ENCODE assay signal across 21 cellular contexts in the genomic region with DNA sequence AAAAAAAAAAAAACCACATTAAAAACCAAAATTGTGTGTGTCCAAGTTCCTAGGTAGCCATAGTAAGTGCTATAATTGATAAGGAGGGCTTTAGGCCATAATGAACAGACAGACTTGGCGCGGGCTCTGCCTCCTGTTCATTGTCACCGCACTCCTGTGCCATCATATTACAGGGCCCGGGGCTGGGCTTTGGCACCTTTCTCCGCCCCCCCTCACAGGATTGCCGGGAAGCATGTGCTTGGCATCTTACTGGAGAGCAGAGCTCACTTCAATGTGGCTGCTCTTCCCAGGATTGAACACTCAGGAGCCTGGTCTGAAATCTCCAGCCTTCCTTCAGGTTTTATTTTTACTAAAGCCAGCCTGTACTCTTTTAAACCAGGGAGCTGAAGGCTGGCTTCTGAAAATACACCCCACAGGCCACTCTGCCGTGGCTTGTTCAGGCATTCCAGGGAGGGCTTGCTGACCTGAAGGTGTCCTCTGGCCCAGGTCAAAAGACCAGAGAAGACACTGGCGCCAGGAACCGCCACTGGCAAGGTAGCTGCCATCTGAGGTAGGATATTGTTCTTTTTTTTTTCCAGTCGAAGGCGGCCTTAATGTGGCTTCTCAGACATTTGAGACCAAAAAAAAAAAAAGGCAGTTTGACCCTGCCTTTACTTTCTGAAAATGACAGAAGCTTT. TPM values are rescaled to one million over a fixed set of nuclear protein-coding genes. Genes with fewer than 3 reads are reported as not detected.
DNase-seq lines count a peak whose midpoint lies in the region; ATAC-seq lines count a peak whose summit lies in the region.
"Had no signal": no experiment of that assay in that cellular context is flagged by ENCODE, and none has a peak within 500 bp of the region (broad histone marks: within the 10 kb centered on the region; RNA-seq: fewer than 3 reads in every experiment).

No MANE protein-coding gene starts in this region.

- no peaks in the 10 kb centered on the region for H3K9me3 Mint-ChIP-seq in stimulated activated naive CD8-positive, alpha-beta T cell treated with anti-CD3 and anti-CD28 coated beads, Interleukin-15, amount 100 ng/mL, for 72 hours
- H3K9me3 Mint-ChIP-seq: activated T-helper 2 cell treated with anti-CD3 and anti-CD28 coated beads, Interferon-gamma antibody, Interleukin-2, Interleukin-4, amounts not matched to agents 10 μg/mL and 5 μg/mL and 100 μg/mL, durations not matched to agents 14 hours and 24 hours and 36 hours; nephron had no signal

- peak overlapping the region; percentile 92 for H3K9ac ChIP-seq in adipocyte (ENCODE audit: low read length)
- no peak overlapping the region for H3K9ac ChIP-seq in stomach smooth muscle (ENCODE audit: low read length in 2 of 2)

- H3K27ac Mint-ChIP-seq in stimulated activated naive CD8-positive, alpha-beta T cell treated with anti-CD3 and anti-CD28 coated beads, Interleukin-15, amount 100 ng/mL, for 72 hours, result no peak overlapping the region
- H3K27ac Mint-ChIP-seq: activated CD8-positive, alpha-beta T cell treated with anti-CD3 and anti-CD28 coated beads, Interleukin-2, amount 10 ng/mL, durations not matched to agents 7 days and 5 days; activated T-helper 2 cell treated with anti-CD3 and anti-CD28 coated beads, Interferon-gamma antibody, Interleukin-2, Interleukin-4, amounts not matched to agents 10 μg/mL and 5 μg/mL and 100 μg/mL, durations not matched to agents 14 hours and 24 hours and 36 hours had no signal

- H3K4me3 Mint-ChIP-seq in stimulated activated naive CD8-positive, alpha-beta T cell treated with anti-CD3 and anti-CD28 coated beads, Interleukin-15, amount 100 ng/mL, for 72 hours, result no peak overlapping the region
- H3K4me3 Mint-ChIP-seq: activated CD8-positive, alpha-beta T cell treated with anti-CD3 and anti-CD28 coated beads, Interleukin-2, amount 10 ng/mL, durations not matched to agents 7 days and 5 days; nephron had no signal

- intact Hi-C loops in Right ventricle myocardium inferior (cut with DNase I), result loop anchor here (2.0 to 5.0 kb wide), 2 partner anchors 39 to 49 kb away; a partner anchor contains a TSS

- H3K27me3 ChIP-seq in adipocyte (replicated peaks; ENCODE audit: control insufficient read depth, insufficient read depth, low read length), result no peaks in the 10 kb centered on the region
- no peaks in the 10 kb centered on the region for H3K27me3 ChIP-seq in stomach smooth muscle (ENCODE audit: control insufficient read depth in 1 of 2, insufficient read depth in 2 of 2, low read length in 2 of 2)

- H3K9me3 ChIP-seq in adipocyte (ENCODE audit: control insufficient read depth, low read length) (no peaks in the 10 kb centered on the region), stomach smooth muscle (ENCODE audit: control insufficient read depth in 2 of 2, low read length in 2 of 2) (no peaks in the 10 kb centered on the region)

- DNase-seq in adipocyte (ENCODE audit: low read depth) (no peak), Right ventricle myocardium inferior (ENCODE audit: missing footprints) (peak; percentile 78), midbrain (lab: John Stamatoyannopoulos, UW) (peak; percentile 5)
- DNase-seq in stimulated activated naive CD8-positive, alpha-beta T cell treated with anti-CD3 and anti-CD28 coated beads, Interleukin-15, amount 100 ng/mL, for 72 hours, result no peak
- DNase-seq in activated effector memory CD4-positive, alpha-beta T cell treated with Interleukin-2 at 50 U/mL for 16 hours, result no peak
- DNase-seq: activated CD8-positive, alpha-beta T cell treated with anti-CD3 and anti-CD28 coated beads, Interleukin-2, amount 10 ng/mL, durations not matched to agents 7 days and 5 days; COR-L47; dermis blood vessel endothelial cell; GDM1; HCEC 1CT; MV-4-11; NCI-H2107; NCI-H774; retina; RPMI8226; stimulated activated CD4-positive, alpha-beta T cell treated with anti-CD3 and anti-CD28 coated beads, Interleukin-4, amount 100 ng/mL, for 24 hours had no signal

- H3K4me1 Mint-ChIP-seq in stimulated activated naive CD8-positive, alpha-beta T cell treated with anti-CD3 and anti-CD28 coated beads, Interleukin-15, amount 100 ng/mL, for 72 hours, result peaks cover 24% of the 10 kb centered on the region

- peak overlapping the region; percentile 41 for H3K27ac ChIP-seq in stomach smooth muscle (ENCODE audit: low read length)

- H3K4me3 ChIP-seq in adipocyte (ENCODE audit: low read length) (peak overlapping the region; percentile 71), stomach smooth muscle (ENCODE audit: low read length in 2 of 2) (no peak overlapping the region)

- H3K36me3 ChIP-seq in adipocyte (ENCODE audit: control insufficient read depth, insufficient read depth, low read length, severe bottlenecking) (no peaks in the 10 kb centered on the region), stomach smooth muscle (ENCODE audit: control insufficient read depth in 2 of 2, insufficient read depth in 2 of 2, low read length in 2 of 2) (no peaks in the 10 kb centered on the region)

- no peaks in the 10 kb centered on the region for H3K27me3 Mint-ChIP-seq in stimulated activated naive CD8-positive, alpha-beta T cell treated with anti-CD3 and anti-CD28 coated beads, Interleukin-15, amount 100 ng/mL, for 72 hours

- H3K4me1 ChIP-seq in adipocyte (ENCODE audit: control insufficient read depth, insufficient read depth, low read length), result peaks cover 94% of the 10 kb centered on the region
- H3K4me1 ChIP-seq in stomach smooth muscle (ENCODE audit: control insufficient read depth, insufficient read depth, low read length), result peaks cover 20% of the 10 kb centered on the region

- peak; percentile 86 for ATAC-seq in Right ventricle myocardium inferior
- ATAC-seq in stimulated activated naive CD8-positive, alpha-beta T cell treated with anti-CD3 and anti-CD28 coated beads, Interleukin-15, amount 100 ng/mL, for 72 hours, result no peak
- no peak for ATAC-seq in HG03520 (IDR thresholded peaks at IDR 0.05; ENCODE audit: unreplicated experiment)
- ATAC-seq in GM21367 (IDR thresholded peaks at IDR 0.05; ENCODE audit: unreplicated experiment), result no peak
- ATAC-seq: activated CD8-positive, alpha-beta T cell treated with anti-CD3 and anti-CD28 coated beads, Interleukin-2, amount 10 ng/mL, durations not matched to agents 7 days and 5 days had no signal

RNA-seq across cellular contexts. Expression of a gene that starts 39.3 kb away (rescaled TPM):
- total RNA-seq in Right ventricle myocardium inferior, result 28.4 TPM

RNA-seq across cellular contexts. Expression of a gene that starts 47.9 kb away (rescaled TPM):
- total RNA-seq in Right ventricle myocardium inferior, result 35.3 TPM

Comparison
In these comparisons a context has a peak if more than half of its experiments do, and no peak if none do; other contexts are left out.
1. DNase-seq: peak in Right ventricle myocardium inferior (single experiment) and midbrain (single experiment); none in adipocyte (single experiment), stimulated activated naive CD8-positive, alpha-beta T cell treated with anti-CD3 and anti-CD28 coated beads, Interleukin-15, amount 100 ng/mL, for 72 hours (0 of 2) and activated effector memory CD4-positive, alpha-beta T cell treated with Interleukin-2 at 50 U/mL for 16 hours (single experiment).